In genomic region chr5:177133119-177133844, GRCh38 we compare ENCODE assay signal across 8 cellular contexts. TPM values are rescaled to one million over a fixed set of nuclear protein-coding genes. Genes with fewer than 3 reads are reported as not detected.
A peak's percentile ranks its signal among the peaks of the same experiment; 100 is the strongest.
DNase-seq lines count a peak whose midpoint lies in the region; ATAC-seq and TF ChIP-seq lines count a peak whose summit lies in the region.

NSD1 (plus strand) TSS chr5:177133773; CDS start chr5:177135104, 1,331 bp downstream.

- 0% methylated on average over 1 of the region's 89 CpGs for WGBS in mammary epithelial cell (ENCODE audit: low coverage, missing lambda C conversion rate)

- RAD21 ChIA-PET in HCT116 (lab: Charles Lee; ENCODE audit: low non-redundant PET in 1 of 2, low total read pairs in 2 of 2, uncharacterized antibody in 2 of 2, unreplicated experiment in 2 of 2): no interaction called here

- CTCF ChIA-PET in HCT116 (lab: Charles Lee) (no interaction called here), mammary epithelial cell (lab: Charles Lee; ENCODE audit: low non-redundant PET) (no interaction called here)

- intact Hi-C loops in HCT116 (cut with micrococcal nuclease) (no loop called here), mammary epithelial cell (cut with micrococcal nuclease) (loop anchor here (5.0 kb wide), 1 partner anchor 319 kb away; no protein-coding TSS in a partner anchor)

- peaks cover 4 to 11% (median 6%) of the 10 kb centered on the region in 3 donors for H3K27me3 Mint-ChIP-seq in immature natural killer cell (ENCODE audit: low read depth in 3 of 3)

- peak within 1 kb of the TSS; percentile 76 to 92 (median 90) for H3K27ac Mint-ChIP-seq in immature natural killer cell

- TF ChIP-seq POLR2A in HCT116 (IDR thresholded peaks at IDR 0.05; ENCODE audit: borderline replicate concordance, extremely low read depth, insufficient read depth, insufficient read length): peak; percentile 69

- H3K36me3 ChIP-seq in HCT116 (ENCODE audit: control insufficient read depth in 1 of 2, insufficient read depth in 2 of 2, low read length in 2 of 2): peaks cover 0 to 28% of the 10 kb centered on the region in 2 experiments; a peak in 2 of 4 replicates
- H3K36me3 ChIP-seq in mammary epithelial cell (ENCODE audit: insufficient read depth, low read length): peaks cover 6% of the 10 kb centered on the region

- H3K4me3 Mint-ChIP-seq in immature natural killer cell: peak within 1 kb of the TSS; percentile 85 to 88 (median 87)

- TF ChIP-seq CTCF in GM12875 (IDR thresholded peaks at IDR 0.05; ENCODE audit: borderline replicate concordance, insufficient read depth, low read depth, low read length): no peak
- TF ChIP-seq CTCF in HCT116 (IDR thresholded peaks at IDR 0.05 in 2 of 3, conservative IDR thresholded peaks at IDR 0.05 in 1 of 3; ENCODE audit: borderline replicate concordance in 1 of 3, insufficient read depth in 1 of 3, low read depth in 2 of 3, low read length in 2 of 3): no peak
- no peak for TF ChIP-seq CTCF in WI38 (IDR thresholded peaks at IDR 0.05; ENCODE audit: low read depth, low read length)
- TF ChIP-seq CTCF in mammary epithelial cell (conservative IDR thresholded peaks at IDR 0.05 in 1 of 2, IDR thresholded peaks at IDR 0.05 in 1 of 2; ENCODE audit: extremely low read depth in 1 of 2, insufficient read depth in 1 of 2, low read depth in 1 of 2, low read length in 2 of 2): no peak

- H3K9me3 Mint-ChIP-seq in immature natural killer cell: no peaks in the 10 kb centered on the region

- H3K9me3 ChIP-seq in HCT116 (ENCODE audit: control insufficient read depth in 1 of 2, insufficient read depth in 1 of 2, low read depth in 1 of 2, low read length in 2 of 2): no peaks in the 10 kb centered on the region
- no peaks in the 10 kb centered on the region for H3K9me3 ChIP-seq in mammary epithelial cell (replicated peaks; ENCODE audit: insufficient read depth, low read length)

- H3K4me3 ChIP-seq in GM12875 (ENCODE audit: low read depth, low read length) (peak within 1 kb of the TSS; percentile 93), HCT116 (replicated peaks in 1 of 2; ENCODE audit: low read depth in 1 of 2, low read length in 2 of 2) (peak within 1 kb of the TSS; percentile 78 to 90), WI38 (ENCODE audit: low read depth, low read length) (peak within 1 kb of the TSS; percentile 64), mammary epithelial cell (replicated peaks in 1 of 3; ENCODE audit: insufficient read depth in 1 of 3, low read depth in 2 of 3, low read length in 3 of 3) (peak within 1 kb of the TSS; percentile 67 to 69 (median 69))

- peak within 1 kb of the TSS; percentile 86 for H3K27ac ChIP-seq in HCT116 (ENCODE audit: low read depth, low read length)
- H3K27ac ChIP-seq in mammary epithelial cell (ENCODE audit: insufficient read depth, low read depth, low read length): peak within 1 kb of the TSS; percentile 63

- peaks cover 28 to 37% of the 10 kb centered on the region in 2 donors for H3K4me1 Mint-ChIP-seq in immature natural killer cell

- peak within 1 kb of the TSS; percentile 88 for H3K4me2 ChIP-seq in HCT116 (ENCODE audit: low read length)
- H3K4me2 ChIP-seq in mammary epithelial cell (ENCODE audit: insufficient read depth, low read depth, low read length): peak within 1 kb of the TSS; percentile 85

- peak; percentile 71 for ATAC-seq in HCT116

- POLR2A ChIA-PET in HCT116 (lab: Charles Lee): no interaction called here

- H3K4me1 ChIP-seq in HCT116 (ENCODE audit: control insufficient read depth in 1 of 2, insufficient read depth in 2 of 2, low read length in 2 of 2) (peaks cover 7 to 25% of the 10 kb centered on the region in 2 experiments; a peak in 3 of 4 replicates), mammary epithelial cell (ENCODE audit: insufficient read depth, low read length) (peaks cover 34% of the 10 kb centered on the region)

- peaks cover 7 to 13% (median 10%) of the 10 kb centered on the region in 3 donors for H3K36me3 Mint-ChIP-seq in immature natural killer cell

- peaks cover 38% of the 10 kb centered on the region for H3K79me2 ChIP-seq in HCT116 (ENCODE audit: insufficient read depth, low read length)
- peaks cover 42% of the 10 kb centered on the region for H3K79me2 ChIP-seq in mammary epithelial cell (ENCODE audit: insufficient read depth, low read length)

- no peaks in the 10 kb centered on the region for H3K9me2 ChIP-seq in HCT116 (ENCODE audit: insufficient read depth)

- no peaks in the 10 kb centered on the region for H3K27me3 ChIP-seq in HCT116 (ENCODE audit: insufficient read depth, low read length)
- H3K27me3 ChIP-seq in mammary epithelial cell (ENCODE audit: insufficient read depth, low read length): no peaks in the 10 kb centered on the region

- in situ Hi-C loops in mammary epithelial cell (cut with MboI; ENCODE audit: low sequenced_read_pairs in 2 of 2): no loop called here

- BruUV-seq in HCT116 (replicated peaks; lab: Mats Ljungman, UMichigan) (no TSS peak), mammary epithelial cell (replicated peaks; lab: Mats Ljungman, UMichigan) (no TSS peak)

- H4K20me1 ChIP-seq in HCT116 (ENCODE audit: insufficient read depth) (no peaks in the 10 kb centered on the region), mammary epithelial cell (ENCODE audit: insufficient read depth, low read length) (no peaks in the 10 kb centered on the region)

- no peak for TF ChIP-seq RAD21 in HCT116 (IDR thresholded peaks at IDR 0.05; ENCODE audit: low read depth)

- peak within 1 kb of the TSS; percentile 95 for H3K9ac ChIP-seq in HCT116 (ENCODE audit: low read length)
- H3K9ac ChIP-seq in mammary epithelial cell (ENCODE audit: insufficient read depth, low read length): peak within 1 kb of the TSS; percentile 63

- no peak for DNase-seq in HCT116 (ENCODE audit: low read depth, low spot score)
- peak; percentile 85 for DNase-seq in NAMALWA (ENCODE audit: low spot score)
- DNase-seq in mammary epithelial cell: peak; percentile 57
- DNase-seq in immature natural killer cell: peak; percentile 88 to 94 (median 90)
- peak; percentile 57 for DNase-seq in smooth muscle cell of the brain vasculature (ENCODE audit: low read depth, low spot score)
- DNase-seq in dedifferentiated amniotic fluid mesenchymal stem cell (ENCODE audit: extremely low spot score): no peak

- H2AFZ ChIP-seq in HCT116 (ENCODE audit: low read depth, low read length, poor library complexity, severe bottlenecking): no peak within 1 kb of the TSS
- H2AFZ ChIP-seq in mammary epithelial cell (ENCODE audit: low read depth, low read length): peak within 1 kb of the TSS; percentile 95

- dilution Hi-C loops in mammary epithelial cell (cut with HindIII; ENCODE audit: low sequenced_read_pairs): no loop called here

TF ChIP-seq in HCT116, 20 proteins besides CTCF, POLR2A, EP300 and RAD21:
- TF ChIP-seq MAX (IDR thresholded peaks at IDR 0.05) (peak; percentile 54), POLR2AphosphoS5 (IDR thresholded peaks at IDR 0.05; ENCODE audit: low read depth, low read length) (peak; percentile 67; the same call in 1 of the 2 replicates), EGR1 (IDR thresholded peaks at IDR 0.05; ENCODE audit: low read depth) (peak; percentile 49; the same call in 1 of the 2 replicates), YY1 (IDR thresholded peaks at IDR 0.05; ENCODE audit: extremely low read depth, insufficient replicate concordance, low read depth, low read length) (no peak)

RNA-seq across cellular contexts. Expression of gene NSD1, which starts in this region (rescaled TPM):
- total RNA-seq in HCT116 (2021; ENCODE audit: unreplicated experiment) (58.8 TPM), mammary epithelial cell (10 to 100 TPM; 53.0 to 55.7 TPM)
- 10.3 and 13.0 TPM in 2 replicates for polyA plus RNA-seq in HCT116 (2012)
- polyA plus RNA-seq in mammary epithelial cell (12.3 TPM), immature natural killer cell (10 to 100 TPM; 17.3 to 92.9 (median 19.7) TPM)
- 115 TPM for polyA minus RNA-seq in mammary epithelial cell

Comparison
In these comparisons a context has a peak if more than half of its experiments do, and no peak if none do; other contexts are left out.
1. DNase-seq: peak in NAMALWA (single experiment), mammary epithelial cell (single experiment), immature natural killer cell (3 of 3) and smooth muscle cell of the brain vasculature (single experiment); none in HCT116 (single experiment) and dedifferentiated amniotic fluid mesenchymal stem cell (single experiment).
2. Peak in every context shown above with its lines, with median percentiles within 50 percentile points of each other: H3K4me3 ChIP-seq.